Comparison of ENCODE assay signal across 23 cellular contexts in genomic region chr10:16933799-16934198, GRCh38.
A peak's percentile ranks its signal among the peaks of the same experiment; 100 is the strongest.
DNase-seq lines count a peak whose midpoint lies in the region; ATAC-seq and TF ChIP-seq lines count a peak whose summit lies in the region.
"Had no signal": no experiment of that assay in that cellular context is flagged by ENCODE, and none has a peak within 500 bp of the region (broad histone marks: within the 10 kb centered on the region; RNA-seq: fewer than 3 reads in every experiment).

No MANE protein-coding gene starts in this region.

- TF ChIP-seq CTCF in fibroblast of villous mesenchyme (IDR thresholded peaks at IDR 0.05; ENCODE audit: insufficient read depth, low read depth, low read length), result no peak
- TF ChIP-seq CTCF in tibial nerve (IDR thresholded peaks at IDR 0.05), result peak in 1 of 5 experiments; percentile 17

- H3K27me3 ChIP-seq in SJCRH30 (no peaks in the 10 kb centered on the region), neuron (ENCODE audit: insufficient read depth, low read length) (no peaks in the 10 kb centered on the region), tibial nerve (no peaks in the 10 kb centered on the region)

- H3K27ac ChIP-seq in SJCRH30 (peak overlapping the region; percentile 87), tibial nerve (peak overlapping the region in 2 of 4 donors; percentile 23 to 26)
- H3K27ac ChIP-seq: psoas muscle, VCaP had no signal

- DNase-seq in SJCRH30 (peak; percentile 93 to 97), fibroblast of villous mesenchyme (ENCODE audit: low read depth) (peak; percentile 7), tibial nerve (ENCODE audit: low spot score in 2 of 2) (peak; percentile 58 to 75), KG1 (lab: John Stamatoyannopoulos, UW) (no peak)
- no peak for DNase-seq in activated naive CD4-positive, alpha-beta T cell treated with anti-CD3 and anti-CD28 coated beads, Interleukin-2, amount 50 U/mL, for 16 hours
- DNase-seq: activated CD4-positive, alpha-beta T cell treated with anti-CD3 and anti-CD28 coated beads for 48 hours; activated naive CD4-positive, alpha-beta T cell treated with anti-CD3 and anti-CD28 coated beads, Interleukin-2, amount 10 ng/mL, durations not matched to agents 7 days and 5 days; anterior cingulate cortex; CD4-positive, CD25-positive, alpha-beta regulatory T cell; central memory CD4-positive, alpha-beta T cell; immature natural killer cell; NCI-H1092 treated with DMSO at 0.1 percent for 48 hours; NCI-H2029; NCI-H2227 treated with DMSO at 0.1 percent for 48 hours; psoas muscle; RPMI8226; stimulated activated CD4-positive, alpha-beta T cell treated with anti-CD3 and anti-CD28 coated beads, Interleukin-4, amount 100 ng/mL, for 1 hour; stimulated activated naive B cell treated with anti-CD40 and anti-IgM and Interleukin-4, amounts not matched to agents 10 μg/mL and 1 μg/mL and 100 μg/mL, for 72 hours had no signal

- WGBS in tibial nerve, 2 donors, result 64 to 69% methylated on average over 4 of the region's 4 CpGs

- H3K4me3 ChIP-seq in SJCRH30 (peak overlapping the region; percentile 43), fibroblast of villous mesenchyme (ENCODE audit: low read depth, low read length) (no peak overlapping the region), neuron (ENCODE audit: low read length) (no peak overlapping the region), tibial nerve (no peak overlapping the region)
- H3K4me3 ChIP-seq: psoas muscle had no signal

- peaks cover 26% of the 10 kb centered on the region for H3K4me1 ChIP-seq in SJCRH30
- H3K4me1 ChIP-seq in neuron (ENCODE audit: insufficient read depth, low read length), result peaks cover 12% of the 10 kb centered on the region
- H3K4me1 ChIP-seq in tibial nerve, result peaks cover 0 to 8% (median 0%) of the 10 kb centered on the region in 4 donors
- H3K4me1 ChIP-seq: psoas muscle had no signal

- no peak for TF ChIP-seq POLR2A in tibial nerve (IDR thresholded peaks at IDR 0.05)

- H3K9me3 ChIP-seq in SJCRH30 (replicated peaks) (no peaks in the 10 kb centered on the region), neuron (ENCODE audit: low read length) (peaks cover 6% of the 10 kb centered on the region), tibial nerve (no peaks in the 10 kb centered on the region)
- H3K9me3 ChIP-seq: psoas muscle had no signal

- TF ChIP-seq EP300 in tibial nerve (IDR thresholded peaks at IDR 0.05), result peak in 1 of 2 donors; percentile 76

- peak overlapping the region; percentile 5 for H2AFZ ChIP-seq in neuron (ENCODE audit: low read depth, low read length)

- H3K36me3 ChIP-seq in SJCRH30 (no peaks in the 10 kb centered on the region), neuron (ENCODE audit: insufficient read depth, low read length) (no peaks in the 10 kb centered on the region), tibial nerve (peaks cover 0 to 29% (median 0%) of the 10 kb centered on the region in 3 donors)

- no peak for ATAC-seq in HG02763 (IDR thresholded peaks at IDR 0.05; ENCODE audit: unreplicated experiment)
- ATAC-seq: left lobe of liver; SK-N-SH treated with all-trans-retinoic acid at 6 μM for 48 hours; stimulated activated naive B cell treated with anti-CD40 and anti-IgM and Interleukin-4, amounts not matched to agents 10 μg/mL and 1 μg/mL and 100 μg/mL, for 72 hours had no signal

Comparison
In these comparisons a context has a peak if more than half of its experiments do, and no peak if none do; other contexts are left out.
1. DNase-seq: peak in SJCRH30 (2 of 2), fibroblast of villous mesenchyme (single experiment) and tibial nerve (2 of 2); none in activated naive CD4-positive, alpha-beta T cell treated with anti-CD3 and anti-CD28 coated beads, Interleukin-2, amount 50 U/mL, for 16 hours (single experiment) and KG1 (single experiment).